In genomic region chr5:133814152-133814551, GRCh38 we compare ENCODE assay signal across 25 cellular contexts.
"Had no signal": no experiment of that assay in that cellular context is flagged by ENCODE, and none has a peak within 500 bp of the region (broad histone marks: within the 10 kb centered on the region; RNA-seq: fewer than 3 reads in every experiment).

No MANE protein-coding gene starts in this region.

- H3K9me3 Mint-ChIP-seq: activated CD4-positive, alpha-beta T cell treated with anti-CD3 and anti-CD28 coated beads, Interleukin-2, amount 10 ng/mL, durations not matched to agents 24 days and 14 days; activated CD8-positive, alpha-beta T cell treated with anti-CD3 and anti-CD28 coated beads for 36 hours; activated naive CD4-positive, alpha-beta T cell treated with anti-CD3 and anti-CD28 coated beads for 36 hours; memory B cell; neural progenitor cell; stimulated activated effector memory CD8-positive, alpha-beta T cell treated with anti-CD3 and anti-CD28 coated beads, Interleukin-12 subunit alpha, Interleukin-12 subunit beta, amount 100 ng/mL, for 72 hours had no signal

- H3K4me1 ChIP-seq: prostate gland, vagina had no signal

- H3K36me3 ChIP-seq: brain microvascular endothelial cell, gastroesophageal sphincter, heart left ventricle, neural progenitor cell, prostate gland, right atrium auricular region, stomach, vagina had no signal

- H3K9ac ChIP-seq: neural progenitor cell had no signal

- H3K4me2 ChIP-seq: neural progenitor cell had no signal

- H3K27ac Mint-ChIP-seq: activated CD4-positive, alpha-beta T cell treated with anti-CD3 and anti-CD28 coated beads, Interleukin-2, amount 10 ng/mL, durations not matched to agents 24 days and 14 days; activated CD8-positive, alpha-beta T cell treated with anti-CD3 and anti-CD28 coated beads for 36 hours; activated naive CD4-positive, alpha-beta T cell treated with anti-CD3 and anti-CD28 coated beads for 36 hours; memory B cell; naive thymus-derived CD4-positive, alpha-beta T cell; neural progenitor cell; stimulated activated effector memory CD8-positive, alpha-beta T cell treated with anti-CD3 and anti-CD28 coated beads, Interleukin-12 subunit alpha, Interleukin-12 subunit beta, amount 100 ng/mL, for 72 hours had no signal

- H3K36me3 Mint-ChIP-seq: memory B cell; naive thymus-derived CD4-positive, alpha-beta T cell; neural progenitor cell; stimulated activated effector memory CD8-positive, alpha-beta T cell treated with anti-CD3 and anti-CD28 coated beads, Interleukin-12 subunit alpha, Interleukin-12 subunit beta, amount 100 ng/mL, for 72 hours had no signal

- H3K4me3 ChIP-seq: gastroesophageal sphincter, heart left ventricle, neural progenitor cell, prostate gland, right atrium auricular region, stomach, vagina had no signal

- H3K27ac ChIP-seq: brain microvascular endothelial cell, epithelial cell of prostate, gastroesophageal sphincter, heart left ventricle, neural progenitor cell, prostate gland, right atrium auricular region, stomach, vagina had no signal

- H3K4me3 Mint-ChIP-seq: activated CD4-positive, alpha-beta T cell treated with anti-CD3 and anti-CD28 coated beads, Interleukin-2, amount 10 ng/mL, durations not matched to agents 24 days and 14 days; activated CD8-positive, alpha-beta T cell treated with anti-CD3 and anti-CD28 coated beads for 36 hours; activated naive CD4-positive, alpha-beta T cell treated with anti-CD3 and anti-CD28 coated beads for 36 hours; memory B cell; naive thymus-derived CD4-positive, alpha-beta T cell; neural progenitor cell; stimulated activated effector memory CD8-positive, alpha-beta T cell treated with anti-CD3 and anti-CD28 coated beads, Interleukin-12 subunit alpha, Interleukin-12 subunit beta, amount 100 ng/mL, for 72 hours had no signal

- H2AFZ ChIP-seq: neural progenitor cell had no signal

- ATAC-seq: activated CD8-positive, alpha-beta T cell treated with anti-CD3 and anti-CD28 coated beads for 36 hours; gastroesophageal sphincter; heart left ventricle; left ventricle myocardium superior; naive thymus-derived CD4-positive, alpha-beta T cell; stimulated activated effector memory CD8-positive, alpha-beta T cell treated with anti-CD3 and anti-CD28 coated beads, Interleukin-12 subunit alpha, Interleukin-12 subunit beta, amount 100 ng/mL, for 72 hours had no signal

- DNase-seq: activated CD4-positive, alpha-beta T cell treated with anti-CD3 and anti-CD28 coated beads, Interleukin-2, amount 10 ng/mL, durations not matched to agents 24 days and 14 days; activated CD4-positive, CD25-positive, alpha-beta regulatory T cell; activated CD8-positive, alpha-beta T cell treated with anti-CD3 and anti-CD28 coated beads for 36 hours; activated naive CD4-positive, alpha-beta T cell treated with anti-CD3 and anti-CD28 coated beads for 36 hours; activated T-cell treated with anti-CD3 and anti-CD28 coated beads, Interleukin-2, amount 50 U/mL, for 1 hour; brain microvascular endothelial cell; effector memory CD4-positive, alpha-beta T cell; heart left ventricle; kidney glomerular epithelial cell; left ventricle myocardium superior; naive thymus-derived CD4-positive, alpha-beta T cell; stimulated activated CD4-positive, alpha-beta T cell treated with anti-CD3 and anti-CD28 coated beads, Interleukin-15, amount 100 ng/mL, for 24 hours; stimulated activated CD4-positive, alpha-beta T cell treated with anti-CD3 and anti-CD28 coated beads, Interleukin-4, amount 100 ng/mL, for 1 hour; stomach; T-helper 1 cell; T-helper 9 cell; trophoblast cell had no signal

- H3K9me3 ChIP-seq: gastroesophageal sphincter, heart left ventricle, prostate gland, right atrium auricular region, stomach, vagina had no signal

- H3K27me3 ChIP-seq: brain microvascular endothelial cell, heart left ventricle, neural progenitor cell, right atrium auricular region, stomach, vagina had no signal
